Comparison of ENCODE assay signal across 1 cellular context in the genomic region with DNA sequence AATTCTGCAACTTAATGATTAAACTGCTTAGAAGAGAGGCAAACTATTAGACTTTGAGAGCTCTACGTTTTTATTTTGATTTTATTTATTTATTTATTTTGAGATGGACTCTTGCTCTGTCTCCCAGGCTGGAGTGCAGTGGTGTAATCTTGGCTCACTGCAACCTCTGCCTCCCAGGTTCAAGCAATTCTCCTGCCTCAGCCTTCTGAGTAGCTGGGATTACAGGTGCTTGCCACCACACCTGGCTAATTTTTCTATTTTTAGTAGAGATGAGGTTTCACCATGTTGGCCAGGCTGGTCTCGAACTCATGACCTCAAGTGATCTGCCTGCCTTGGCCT.
TF ChIP-seq lines count a peak whose summit lies in the region.
"Not testable (repeated sequence)": the region's sequence is repeated elsewhere in the genome, so short reads cannot be mapped to it uniquely, and the experiment has no call there.

No MANE protein-coding gene starts in this region.

TF ChIP-seq in HepG2, 621 proteins besides CTCF, POLR2A, EP300 and RAD21 (continued from another document):
- TF ChIP-seq, protein P1, sequence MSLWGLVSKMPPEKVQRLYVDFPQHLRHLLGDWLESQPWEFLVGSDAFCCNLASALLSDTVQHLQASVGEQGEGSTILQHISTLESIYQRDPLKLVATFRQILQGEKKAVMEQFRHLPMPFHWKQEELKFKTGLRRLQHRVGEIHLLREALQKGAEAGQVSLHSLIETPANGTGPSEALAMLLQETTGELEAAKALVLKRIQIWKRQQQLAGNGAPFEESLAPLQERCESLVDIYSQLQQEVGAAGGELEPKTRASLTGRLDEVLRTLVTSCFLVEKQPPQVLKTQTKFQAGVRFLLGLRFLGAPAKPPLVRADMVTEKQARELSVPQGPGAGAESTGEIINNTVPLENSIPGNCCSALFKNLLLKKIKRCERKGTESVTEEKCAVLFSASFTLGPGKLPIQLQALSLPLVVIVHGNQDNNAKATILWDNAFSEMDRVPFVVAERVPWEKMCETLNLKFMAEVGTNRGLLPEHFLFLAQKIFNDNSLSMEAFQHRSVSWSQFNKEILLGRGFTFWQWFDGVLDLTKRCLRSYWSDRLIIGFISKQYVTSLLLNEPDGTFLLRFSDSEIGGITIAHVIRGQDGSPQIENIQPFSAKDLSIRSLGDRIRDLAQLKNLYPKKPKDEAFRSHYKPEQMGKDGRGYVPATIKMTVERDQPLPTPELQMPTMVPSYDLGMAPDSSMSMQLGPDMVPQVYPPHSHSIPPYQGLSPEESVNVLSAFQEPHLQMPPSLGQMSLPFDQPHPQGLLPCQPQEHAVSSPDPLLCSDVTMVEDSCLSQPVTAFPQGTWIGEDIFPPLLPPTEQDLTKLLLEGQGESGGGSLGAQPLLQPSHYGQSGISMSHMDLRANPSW (CRISPR knock-in tag; IDR thresholded peaks at IDR 0.05; ENCODE audit: borderline replicate concordance) = 0 out of 2 replicates have a peak, but pooled peaks have one; percentile 2
- TF ChIP-seq, protein P2, sequence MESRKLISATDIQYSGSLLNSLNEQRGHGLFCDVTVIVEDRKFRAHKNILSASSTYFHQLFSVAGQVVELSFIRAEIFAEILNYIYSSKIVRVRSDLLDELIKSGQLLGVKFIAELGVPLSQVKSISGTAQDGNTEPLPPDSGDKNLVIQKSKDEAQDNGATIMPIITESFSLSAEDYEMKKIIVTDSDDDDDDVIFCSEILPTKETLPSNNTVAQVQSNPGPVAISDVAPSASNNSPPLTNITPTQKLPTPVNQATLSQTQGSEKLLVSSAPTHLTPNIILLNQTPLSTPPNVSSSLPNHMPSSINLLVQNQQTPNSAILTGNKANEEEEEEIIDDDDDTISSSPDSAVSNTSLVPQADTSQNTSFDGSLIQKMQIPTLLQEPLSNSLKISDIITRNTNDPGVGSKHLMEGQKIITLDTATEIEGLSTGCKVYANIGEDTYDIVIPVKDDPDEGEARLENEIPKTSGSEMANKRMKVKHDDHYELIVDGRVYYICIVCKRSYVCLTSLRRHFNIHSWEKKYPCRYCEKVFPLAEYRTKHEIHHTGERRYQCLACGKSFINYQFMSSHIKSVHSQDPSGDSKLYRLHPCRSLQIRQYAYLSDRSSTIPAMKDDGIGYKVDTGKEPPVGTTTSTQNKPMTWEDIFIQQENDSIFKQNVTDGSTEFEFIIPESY (CRISPR knock-in tag; IDR thresholded peaks at IDR 0.05) = 0 out of 2 replicates have a peak, but pooled peaks have one; percentile 2
- TF ChIP-seq ATF7 (IDR thresholded peaks at IDR 0.05) = peak; percentile 1; the same call in 1 of the 2 replicates
- not testable (repeated sequence) for TF ChIP-seq ATF7 (CRISPR knock-in tag; IDR thresholded peaks at IDR 0.05)
- 0 out of 2 replicates have a peak, but pooled peaks have one; percentile 8 for TF ChIP-seq GATAD2A (CRISPR knock-in tag; IDR thresholded peaks at IDR 0.05)
